In the genomic region with DNA sequence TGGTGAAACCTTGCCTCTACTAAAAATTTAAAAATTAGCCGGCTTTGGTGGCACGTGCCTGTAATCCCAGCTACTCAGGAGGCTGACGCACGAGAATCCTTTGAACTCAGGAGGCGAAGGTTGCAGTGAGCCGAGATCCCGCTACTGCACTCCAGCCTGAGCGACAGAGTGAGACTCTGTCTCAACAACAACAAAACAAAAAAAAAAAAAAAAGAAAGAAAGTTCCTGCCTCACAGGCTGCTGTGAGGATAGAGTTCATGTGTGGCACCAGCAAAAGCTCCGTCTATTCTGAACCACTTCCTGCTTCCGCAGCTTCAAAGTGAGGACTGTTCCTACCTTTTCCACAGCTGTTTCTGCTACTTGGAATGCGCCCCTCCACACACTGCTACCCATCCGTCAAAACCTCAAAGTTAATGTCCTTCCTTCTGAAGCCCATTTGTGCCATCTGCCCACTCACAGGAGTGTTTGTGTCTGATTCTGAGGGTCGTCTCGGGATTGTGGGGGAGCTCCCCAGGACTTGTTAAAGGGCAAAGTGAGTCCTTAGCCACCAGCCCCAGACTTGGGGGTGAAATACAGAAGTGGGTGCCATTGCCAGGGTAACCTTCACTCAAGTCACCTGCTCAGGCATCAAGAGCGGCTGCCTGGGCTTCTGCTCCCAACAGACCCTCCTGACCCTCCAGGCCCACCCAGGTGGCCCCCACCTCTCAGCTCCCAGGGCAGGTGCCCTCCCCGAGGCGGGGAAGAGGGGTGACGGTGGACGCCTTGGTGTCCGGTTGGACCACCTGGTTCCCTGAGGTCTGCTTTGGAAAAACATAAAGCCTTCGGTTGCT, we compare ENCODE assay signal across 1 cellular context.
TF ChIP-seq lines count a peak whose summit lies in the region.

No MANE protein-coding gene starts in this region.

TF ChIP-seq in H1, 55 proteins besides CTCF, POLR2A, EP300 and RAD21:
- TF ChIP-seq KDM4A (IDR thresholded peaks at IDR 0.05; ENCODE audit: low read depth, low read length, severe bottlenecking) = no peak
- no peak for TF ChIP-seq HDAC6 (IDR thresholded peaks at IDR 0.05; ENCODE audit: low read depth, low read length)
- TF ChIP-seq CREB1 (IDR thresholded peaks at IDR 0.05) = no peak
- TF ChIP-seq FOSL1 (IDR thresholded peaks at IDR 0.05; ENCODE audit: insufficient read depth, low read depth, low read length) = no peak
- no peak for TF ChIP-seq POU5F1 (IDR thresholded peaks at IDR 0.05; ENCODE audit: low read depth, low read length)
- no peak for TF ChIP-seq TAF1 (IDR thresholded peaks at IDR 0.05; ENCODE audit: low read depth, low read length)
- TF ChIP-seq CTBP2 (IDR thresholded peaks at IDR 0.05; ENCODE audit: borderline replicate concordance, insufficient read depth, insufficient read length, low read length) = no peak
- TF ChIP-seq ASH2L (IDR thresholded peaks at IDR 0.05; ENCODE audit: low read length) = no peak
- no peak for TF ChIP-seq RFX5 (IDR thresholded peaks at IDR 0.05; ENCODE audit: borderline replicate concordance, low read depth, low read length)
- no peak for TF ChIP-seq SIX5 (IDR thresholded peaks at IDR 0.05; ENCODE audit: low read depth, low read length)
- TF ChIP-seq, protein P1, sequence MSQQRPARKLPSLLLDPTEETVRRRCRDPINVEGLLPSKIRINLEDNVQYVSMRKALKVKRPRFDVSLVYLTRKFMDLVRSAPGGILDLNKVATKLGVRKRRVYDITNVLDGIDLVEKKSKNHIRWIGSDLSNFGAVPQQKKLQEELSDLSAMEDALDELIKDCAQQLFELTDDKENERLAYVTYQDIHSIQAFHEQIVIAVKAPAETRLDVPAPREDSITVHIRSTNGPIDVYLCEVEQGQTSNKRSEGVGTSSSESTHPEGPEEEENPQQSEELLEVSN (IDR thresholded peaks at IDR 0.05) = no peak
- no peak for TF ChIP-seq KDM1A (IDR thresholded peaks at IDR 0.05; ENCODE audit: borderline replicate concordance, low read length)
- TF ChIP-seq JUN (IDR thresholded peaks at IDR 0.05; ENCODE audit: low read depth, low read length) = no peak
- TF ChIP-seq, protein P2, sequence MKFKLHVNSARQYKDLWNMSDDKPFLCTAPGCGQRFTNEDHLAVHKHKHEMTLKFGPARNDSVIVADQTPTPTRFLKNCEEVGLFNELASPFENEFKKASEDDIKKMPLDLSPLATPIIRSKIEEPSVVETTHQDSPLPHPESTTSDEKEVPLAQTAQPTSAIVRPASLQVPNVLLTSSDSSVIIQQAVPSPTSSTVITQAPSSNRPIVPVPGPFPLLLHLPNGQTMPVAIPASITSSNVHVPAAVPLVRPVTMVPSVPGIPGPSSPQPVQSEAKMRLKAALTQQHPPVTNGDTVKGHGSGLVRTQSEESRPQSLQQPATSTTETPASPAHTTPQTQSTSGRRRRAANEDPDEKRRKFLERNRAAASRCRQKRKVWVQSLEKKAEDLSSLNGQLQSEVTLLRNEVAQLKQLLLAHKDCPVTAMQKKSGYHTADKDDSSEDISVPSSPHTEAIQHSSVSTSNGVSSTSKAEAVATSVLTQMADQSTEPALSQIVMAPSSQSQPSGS (IDR thresholded peaks at IDR 0.05; ENCODE audit: low read length) = no peak
